11 cellular contexts compared by ENCODE assay signal in genomic region chr11:72078477-72078876, GRCh38. TPM values are rescaled to one million over a fixed set of nuclear protein-coding genes. Genes with fewer than 3 reads are reported as not detected.
DNase-seq lines count a peak whose midpoint lies in the region; ATAC-seq, FAIRE-seq and TF ChIP-seq lines count a peak whose summit lies in the region.
"Had no signal": no experiment of that assay in that cellular context is flagged by ENCODE, and none has a peak within 500 bp of the region (broad histone marks: within the 10 kb centered on the region; RNA-seq: fewer than 3 reads in every experiment).

No MANE protein-coding gene starts in this region.

- H3K36me3 ChIP-seq in small intestine (ENCODE audit: control insufficient read depth in 2 of 2, insufficient read depth in 2 of 2, low read length in 2 of 2) (no peaks in the 10 kb centered on the region), testis (ENCODE audit: low read depth, missing control alignments) (no peaks in the 10 kb centered on the region)

- H3K36me3 Mint-ChIP-seq in HFFc6 (ENCODE audit: low read depth): peaks cover 20% of the 10 kb centered on the region; the same call in 1 of the 2 replicates
- peaks cover 34% of the 10 kb centered on the region for H3K36me3 Mint-ChIP-seq in activated CD4-positive, alpha-beta memory T cell treated with anti-CD3 and anti-CD28 coated beads, Interleukin-2, amount 10 ng/mL, durations not matched to agents 7 days and 5 days (ENCODE audit: low read depth)

- TF ChIP-seq CTCF in HFFc6 (IDR thresholded peaks at IDR 0.05) (no peak), foreskin keratinocyte (conservative IDR thresholded peaks at IDR 0.05) (no peak), testis (IDR thresholded peaks at IDR 0.05) (no peak)

- H3K4me3 ChIP-seq in small intestine (ENCODE audit: low read depth in 1 of 2, low read length in 2 of 2): no peak overlapping the region
- no peak overlapping the region for H3K4me3 ChIP-seq in testis

- intact Hi-C loops in testis (cut with DNase I; ENCODE audit: low total_unique reads): no loop called here

- CTCF ChIA-PET in activated CD4-positive, alpha-beta memory T cell treated with anti-CD3 and anti-CD28 coated beads, Interleukin-2, amount 10 ng/mL, durations not matched to agents 7 days and 5 days (lab: Charles Lee): interaction anchor here (0.7 to 1.9 kb wide), 7 partner anchors 38 to 160 kb away, joined by 3 to 8 read pairs (median 4); no protein-coding TSS in a partner anchor

- peaks cover 56% of the 10 kb centered on the region for H3K4me1 Mint-ChIP-seq in HFFc6 (ENCODE audit: low read depth)
- peaks cover 68% of the 10 kb centered on the region for H3K4me1 Mint-ChIP-seq in activated CD4-positive, alpha-beta memory T cell treated with anti-CD3 and anti-CD28 coated beads, Interleukin-2, amount 10 ng/mL, durations not matched to agents 7 days and 5 days

- H3K4me1 ChIP-seq in foreskin keratinocyte: peaks cover 11% of the 10 kb centered on the region
- H3K4me1 ChIP-seq in small intestine (ENCODE audit: control insufficient read depth in 2 of 2, insufficient read depth in 1 of 2, low read depth in 1 of 2, low read length in 1 of 2): peaks cover 2 to 3% of the 10 kb centered on the region in 2 donors
- H3K4me1 ChIP-seq in testis: peaks cover 15% of the 10 kb centered on the region

- DNase-seq in HFFc6 (no peak), foreskin keratinocyte (peak in 1 of 2 donors; percentile 57), small intestine (no peak), middle frontal gyrus (ENCODE audit: extremely low spot score, low spot score) (no peak), retina (no peak), testis (no peak), SKM-1 treated with dmso at 0.1 percent for 144 hours (lab: John Stamatoyannopoulos, UW; ENCODE audit: unreplicated experiment) (no peak)
- DNase-seq in activated CD4-positive, alpha-beta memory T cell treated with anti-CD3 and anti-CD28 coated beads, Interleukin-2, amount 10 ng/mL, durations not matched to agents 7 days and 5 days: no peak
- DNase-seq: NCI-H146 had no signal

- peak overlapping the region; percentile 89 for H3K4me3 Mint-ChIP-seq in HFFc6
- peak overlapping the region; percentile 88 for H3K4me3 Mint-ChIP-seq in activated CD4-positive, alpha-beta memory T cell treated with anti-CD3 and anti-CD28 coated beads, Interleukin-2, amount 10 ng/mL, durations not matched to agents 7 days and 5 days

- H3K9me3 ChIP-seq in small intestine (ENCODE audit: control insufficient read depth, low read depth) (no peaks in the 10 kb centered on the region), testis (no peaks in the 10 kb centered on the region)

- H3K27me3 ChIP-seq in foreskin keratinocyte (no peaks in the 10 kb centered on the region), small intestine (ENCODE audit: control insufficient read depth in 2 of 2, insufficient read depth in 2 of 2, low read length in 2 of 2) (no peaks in the 10 kb centered on the region), testis (no peaks in the 10 kb centered on the region)

- POLR2A ChIA-PET in activated CD4-positive, alpha-beta memory T cell treated with anti-CD3 and anti-CD28 coated beads, Interleukin-2, amount 10 ng/mL, durations not matched to agents 7 days and 5 days (lab: Charles Lee): interaction anchor here (0.8 to 2.9 kb wide), 5 partner anchors 9 to 147 kb away, joined by 3 to 33 read pairs (median 4); partner anchors contain the start of gene ANAPC15

- no peak for TF ChIP-seq POLR2A in testis (IDR thresholded peaks at IDR 0.05)

- H3K27ac ChIP-seq in foreskin keratinocyte (peak overlapping the region; percentile 16), small intestine (ENCODE audit: low read depth in 1 of 2, low read length in 1 of 2) (peak overlapping the region; percentile 24 to 55), testis (no peak overlapping the region)

- peak overlapping the region; percentile 97 for H3K27ac Mint-ChIP-seq in HFFc6
- H3K27ac Mint-ChIP-seq in activated CD4-positive, alpha-beta memory T cell treated with anti-CD3 and anti-CD28 coated beads, Interleukin-2, amount 10 ng/mL, durations not matched to agents 7 days and 5 days: peak overlapping the region; percentile 12

- no peaks in the 10 kb centered on the region for H3K9me3 Mint-ChIP-seq in HFFc6
- H3K9me3 Mint-ChIP-seq in activated CD4-positive, alpha-beta memory T cell treated with anti-CD3 and anti-CD28 coated beads, Interleukin-2, amount 10 ng/mL, durations not matched to agents 7 days and 5 days: no peaks in the 10 kb centered on the region

- WGBS in small intestine, 3 donors: 72 to 82% (median 81%) methylated on average over 6 of the region's 6 CpGs
- 69 to 72% methylated on average over 6 of the region's 6 CpGs for WGBS in testis, 2 donors

- peaks cover 2% of the 10 kb centered on the region for H3K27me3 Mint-ChIP-seq in HFFc6 (ENCODE audit: insufficient read depth)
- no peaks in the 10 kb centered on the region for H3K27me3 Mint-ChIP-seq in activated CD4-positive, alpha-beta memory T cell treated with anti-CD3 and anti-CD28 coated beads, Interleukin-2, amount 10 ng/mL, durations not matched to agents 7 days and 5 days

- no peak for ATAC-seq in foreskin keratinocyte

- no peak for FAIRE-seq in small intestine (lab: Jason Lieb, UNC)
- FAIRE-seq: GM19239 had no signal

RNA-seq across cellular contexts. Expression of gene NUMA1, which starts 1.9 kb away (rescaled TPM):
- total RNA-seq in HFFc6 (2021; fragmentation: NEBNext Ultra II Directional; extraction: Animal tissue kit (Norgen Biotek cat#: 25700)): 100 to 1,000 TPM; 127 to 148 (median 137) TPM
- 100 to 1,000 TPM; 200 to 201 TPM for total RNA-seq in activated CD4-positive, alpha-beta memory T cell treated with anti-CD3 and anti-CD28 coated beads, Interleukin-2, amount 10 ng/mL, durations not matched to agents 7 days and 5 days
- total RNA-seq in foreskin keratinocyte (97.7 and 101 TPM in 2 replicates), testis (100 to 1,000 TPM; 452 to 470 TPM)
- polyA plus RNA-seq in foreskin keratinocyte (58.6 and 59.2 TPM in 2 replicates), small intestine (100 to 1,000 TPM in 2 of 3 donors, 10 to 100 TPM in 1; 68.1 to 121 (median 117) TPM), testis (ENCODE audit: insufficient read depth, low read depth, low replicate concordance) (186 TPM)

RNA-seq across cellular contexts. Expression of gene LRRC51, which starts 2.2 kb away (rescaled TPM):
- 10 to 100 TPM in 1 of 6 experiments, 1 to 10 TPM in 5; 7.4 to 12.4 (median 8.5) TPM for total RNA-seq in HFFc6 (2021; fragmentation: NEBNext Ultra II Directional; extraction: Animal tissue kit (Norgen Biotek cat#: 25700))
- 1 to 10 TPM; 5.9 to 7.1 TPM for total RNA-seq in activated CD4-positive, alpha-beta memory T cell treated with anti-CD3 and anti-CD28 coated beads, Interleukin-2, amount 10 ng/mL, durations not matched to agents 7 days and 5 days
- total RNA-seq in foreskin keratinocyte (6.3 and 6.4 TPM in 2 replicates), testis (10 to 100 TPM; 50.8 to 84.6 TPM)
- polyA plus RNA-seq in foreskin keratinocyte (6.4 and 8.0 TPM in 2 replicates), small intestine (1 to 10 TPM; 3.8 to 5.9 (median 5.3) TPM), testis (ENCODE audit: insufficient read depth, low read depth, low replicate concordance) (200 TPM)

RNA-seq across cellular contexts. Expression of gene LAMTOR1, which starts 24.6 kb away (rescaled TPM):
- 100 to 1,000 TPM; 131 to 170 (median 145) TPM for total RNA-seq in HFFc6 (2021; fragmentation: NEBNext Ultra II Directional; extraction: Animal tissue kit (Norgen Biotek cat#: 25700))
- 10 to 100 TPM; 72.7 to 76.9 TPM for total RNA-seq in activated CD4-positive, alpha-beta memory T cell treated with anti-CD3 and anti-CD28 coated beads, Interleukin-2, amount 10 ng/mL, durations not matched to agents 7 days and 5 days
- total RNA-seq in foreskin keratinocyte (140 and 151 TPM in 2 replicates), testis (100 to 1,000 TPM in 1 of 2 donors, 10 to 100 TPM in 1; 89.0 to 107 TPM)
- polyA plus RNA-seq in foreskin keratinocyte (207 and 209 TPM in 2 replicates), small intestine (100 to 1,000 TPM; 118 to 149 (median 120) TPM), testis (ENCODE audit: insufficient read depth, low read depth, low replicate concordance) (86.9 TPM)

RNA-seq across cellular contexts. Expression of gene TOMT, which starts 27.2 kb away (rescaled TPM):
- total RNA-seq in HFFc6 (2021; fragmentation: NEBNext Ultra II Directional; extraction: Animal tissue kit (Norgen Biotek cat#: 25700)): not detected
- not detected for total RNA-seq in activated CD4-positive, alpha-beta memory T cell treated with anti-CD3 and anti-CD28 coated beads, Interleukin-2, amount 10 ng/mL, durations not matched to agents 7 days and 5 days
- total RNA-seq in foreskin keratinocyte (not detected in 2 replicates), testis (under 1 TPM in 1 of 2 donors, not detected in 1; 0.43 TPM)
- polyA plus RNA-seq in foreskin keratinocyte (not detected in 2 replicates), small intestine (not detected), testis (ENCODE audit: insufficient read depth, low read depth, low replicate concordance) (not detected)
- polyA plus RNA-seq: liver had no signal

RNA-seq across cellular contexts. Expression of gene ANAPC15, which starts 34.0 kb away (rescaled TPM):
- 100 to 1,000 TPM in 3 of 6 experiments, 10 to 100 TPM in 3; 83.0 to 119 (median 95.8) TPM for total RNA-seq in HFFc6 (2021; fragmentation: NEBNext Ultra II Directional; extraction: Animal tissue kit (Norgen Biotek cat#: 25700))
- total RNA-seq in activated CD4-positive, alpha-beta memory T cell treated with anti-CD3 and anti-CD28 coated beads, Interleukin-2, amount 10 ng/mL, durations not matched to agents 7 days and 5 days: 10 to 100 TPM; 53.0 to 58.7 TPM
- total RNA-seq in foreskin keratinocyte (82.7 and 93.2 TPM in 2 replicates), testis (10 to 100 TPM; 61.9 to 66.1 TPM)
- polyA plus RNA-seq in foreskin keratinocyte (105 and 120 TPM in 2 replicates), small intestine (10 to 100 TPM; 62.7 to 83.0 (median 68.7) TPM), testis (ENCODE audit: insufficient read depth, low read depth, low replicate concordance) (103 TPM)

Comparison
In these comparisons a context has a peak if more than half of its experiments do, and no peak if none do; other contexts are left out.
1. H3K27ac ChIP-seq: peak in foreskin keratinocyte (single experiment) and small intestine (2 of 2); none in testis (0 of 2).